ENCODE assay signal across 8 cellular contexts in genomic region chr14:101992708-101993107, GRCh38. TPM values are rescaled to one million over a fixed set of nuclear protein-coding genes. Genes with fewer than 3 reads are reported as not detected.
A peak's percentile ranks its signal among the peaks of the same experiment; 100 is the strongest.
DNase-seq lines count a peak whose midpoint lies in the region; ATAC-seq and TF ChIP-seq lines count a peak whose summit lies in the region.

No MANE protein-coding gene starts in this region.

- H3K36me3 ChIP-seq in OCI-LY7 (ENCODE audit: insufficient read depth, low read length) (peaks cover 86% of the 10 kb centered on the region), upper lobe of right lung (peaks cover 100% of the 10 kb centered on the region)
- H3K36me3 ChIP-seq in effector memory CD4-positive, alpha-beta T cell (ENCODE audit: control insufficient read depth, insufficient read depth, low read length), result peaks cover 86% of the 10 kb centered on the region

- DNase-seq in natural killer cell treated with Interleukin-12 subunit alpha and Interleukin-12 subunit beta and Interleukin-15 and Interleukin-18, amount 100 ng/mL, for 72 hours (ENCODE audit: low spot score), result no peak
- DNase-seq in natural killer cell (no peak), OCI-LY7 (ENCODE audit: low spot score) (peak; percentile 82), upper lobe of right lung (no peak), NCI-H2227 treated with DMSO at 0.1 percent for 48 hours (lab: John Stamatoyannopoulos, UW) (no peak), superior temporal gyrus (ENCODE audit: extremely low spot score) (no peak)
- DNase-seq in effector memory CD4-positive, alpha-beta T cell, result no peak

- BruUV-seq in OCI-LY7 (replicated peaks; lab: Mats Ljungman, UMichigan), result no TSS peak

- H3K36me3 Mint-ChIP-seq in natural killer cell treated with Interleukin-12 subunit alpha and Interleukin-12 subunit beta and Interleukin-15 and Interleukin-18, amount 100 ng/mL, for 72 hours, result peaks cover 60% of the 10 kb centered on the region
- H3K36me3 Mint-ChIP-seq in natural killer cell, result peaks cover 60% of the 10 kb centered on the region

- no peak for ATAC-seq in natural killer cell treated with Interleukin-12 subunit alpha and Interleukin-12 subunit beta and Interleukin-15 and Interleukin-18, amount 100 ng/mL, for 72 hours
- no peak for ATAC-seq in natural killer cell
- peak; percentile 75 for ATAC-seq in HG02938 (IDR thresholded peaks at IDR 0.05; ENCODE audit: unreplicated experiment)
- peak; percentile 75 for ATAC-seq in upper lobe of right lung

- peak overlapping the region; percentile 55 for H3K4me2 ChIP-seq in OCI-LY7 (ENCODE audit: low read length)

- no peaks in the 10 kb centered on the region for H3K9me2 ChIP-seq in OCI-LY7 (ENCODE audit: insufficient read depth, low read length)

- intact Hi-C loops in natural killer cell (cut with micrococcal nuclease) (no loop called here), OCI-LY7 (cut with micrococcal nuclease; ENCODE audit: unreplicated experiment) (loop anchor here (2.0 kb wide), 2 partner anchors 14 to 32 kb away; no protein-coding TSS in a partner anchor), upper lobe of right lung (cut with DNase I) (no loop called here)

- no peaks in the 10 kb centered on the region for H3K27me3 ChIP-seq in upper lobe of right lung
- H3K27me3 ChIP-seq in effector memory CD4-positive, alpha-beta T cell (replicated peaks; ENCODE audit: control insufficient read depth, insufficient read depth, low read length, poor library complexity, severe bottlenecking), result no peaks in the 10 kb centered on the region

- H3K4me1 ChIP-seq in OCI-LY7 (ENCODE audit: insufficient read depth, low read length, poor library complexity, severe bottlenecking) (peaks cover 21% of the 10 kb centered on the region), upper lobe of right lung (no peaks in the 10 kb centered on the region)
- no peaks in the 10 kb centered on the region for H3K4me1 ChIP-seq in effector memory CD4-positive, alpha-beta T cell (ENCODE audit: control insufficient read depth, insufficient read depth, low read length, poor library complexity, severe bottlenecking)

- H3K27me3 Mint-ChIP-seq in natural killer cell treated with Interleukin-12 subunit alpha and Interleukin-12 subunit beta and Interleukin-15 and Interleukin-18, amount 100 ng/mL, for 72 hours, result no peaks in the 10 kb centered on the region
- no peaks in the 10 kb centered on the region for H3K27me3 Mint-ChIP-seq in natural killer cell (ENCODE audit: low read depth in 2 of 2)

- peaks cover 8 to 13% of the 10 kb centered on the region in 2 donors for H3K4me1 Mint-ChIP-seq in natural killer cell treated with Interleukin-12 subunit alpha and Interleukin-12 subunit beta and Interleukin-15 and Interleukin-18, amount 100 ng/mL, for 72 hours (ENCODE audit: low read depth in 2 of 2)
- peaks cover 0 to 12% of the 10 kb centered on the region in 2 donors for H3K4me1 Mint-ChIP-seq in natural killer cell

- no peaks in the 10 kb centered on the region for H3K9me3 Mint-ChIP-seq in natural killer cell treated with Interleukin-12 subunit alpha and Interleukin-12 subunit beta and Interleukin-15 and Interleukin-18, amount 100 ng/mL, for 72 hours
- H3K9me3 Mint-ChIP-seq in natural killer cell, result no peaks in the 10 kb centered on the region

- H3K9me3 ChIP-seq in OCI-LY7 (ENCODE audit: low read length) (no peaks in the 10 kb centered on the region), upper lobe of right lung (no peaks in the 10 kb centered on the region)
- no peaks in the 10 kb centered on the region for H3K9me3 ChIP-seq in effector memory CD4-positive, alpha-beta T cell (ENCODE audit: control insufficient read depth, low read length)

- H2AFZ ChIP-seq in OCI-LY7 (ENCODE audit: low read length), result no peak overlapping the region

- H3K4me3 ChIP-seq in OCI-LY7 (ENCODE audit: low read depth, low read length, poor library complexity, severe bottlenecking) (no peak overlapping the region), upper lobe of right lung (no peak overlapping the region)
- no peak overlapping the region for H3K4me3 ChIP-seq in effector memory CD4-positive, alpha-beta T cell (ENCODE audit: insufficient read depth, low read depth, low read length, poor library complexity, severe bottlenecking)

- H4K20me1 ChIP-seq in OCI-LY7 (ENCODE audit: insufficient read depth, low read length), result no peaks in the 10 kb centered on the region

- H3K79me2 ChIP-seq in OCI-LY7 (ENCODE audit: insufficient read depth, low read depth, low read length), result no peaks in the 10 kb centered on the region

- TF ChIP-seq CTCF in natural killer cell (IDR thresholded peaks at IDR 0.05) (no peak), OCI-LY7 (conservative IDR thresholded peaks at IDR 0.05; ENCODE audit: low read length) (peak; percentile 62), upper lobe of right lung (IDR thresholded peaks at IDR 0.05) (no peak)

- CTCF ChIA-PET in OCI-LY7 (lab: Charles Lee; ENCODE audit: unreplicated experiment), result interaction anchor here (0.5 to 1.5 kb wide), 4 partner anchors 31 to 324 kb away, joined by 3 to 7 read pairs (median 4); no protein-coding TSS in a partner anchor

- H3K27ac ChIP-seq in OCI-LY7 (ENCODE audit: low read depth, low read length, poor library complexity, severe bottlenecking) (peak overlapping the region; percentile 45), upper lobe of right lung (no peak overlapping the region)
- H3K27ac ChIP-seq in effector memory CD4-positive, alpha-beta T cell (ENCODE audit: insufficient read depth, low read length, poor library complexity, severe bottlenecking), result no peak overlapping the region

- POLR2A ChIA-PET in OCI-LY7 (lab: Charles Lee), result interaction anchor here (1.1 to 1.5 kb wide), 2 partner anchors 35 to 95 kb away, joined by 4 read pairs; no protein-coding TSS in a partner anchor

- H3K4me3 Mint-ChIP-seq in natural killer cell treated with Interleukin-12 subunit alpha and Interleukin-12 subunit beta and Interleukin-15 and Interleukin-18, amount 100 ng/mL, for 72 hours, result no peak overlapping the region
- H3K4me3 Mint-ChIP-seq in natural killer cell, result no peak overlapping the region

- H3K27ac Mint-ChIP-seq in natural killer cell treated with Interleukin-12 subunit alpha and Interleukin-12 subunit beta and Interleukin-15 and Interleukin-18, amount 100 ng/mL, for 72 hours, result peak overlapping the region; percentile 5 to 30
- H3K27ac Mint-ChIP-seq in natural killer cell, result peak overlapping the region in 1 of 2 donors; percentile 59

RNA-seq across cellular contexts. Expression of gene DYNC1H1, which starts 28.3 kb away (rescaled TPM):
- total RNA-seq in natural killer cell treated with Interleukin-12 subunit alpha and Interleukin-12 subunit beta and Interleukin-15 and Interleukin-18, amount 100 ng/mL, for 72 hours, result 100 to 1,000 TPM; 322 to 415 TPM
- total RNA-seq in natural killer cell (100 to 1,000 TPM; 313 to 381 (median 349) TPM), OCI-LY7 (2022) (291 TPM in 2 replicates), upper lobe of right lung (432 TPM)
- total RNA-seq in OCI-LY7 (2014; rRNA removed; shearing (Covaris generic)), result 207 and 209 TPM in 2 replicates

Comparison
In these comparisons a context has a peak if more than half of its experiments do, and no peak if none do; other contexts are left out.
1. ATAC-seq: peak in HG02938 (single experiment) and upper lobe of right lung (single experiment); none in natural killer cell treated with Interleukin-12 subunit alpha and Interleukin-12 subunit beta and Interleukin-15 and Interleukin-18, amount 100 ng/mL, for 72 hours (0 of 2) and natural killer cell (0 of 3).